ENCODE assay signal across 2 cellular contexts in genomic region chr17:8979715-8980114, GRCh38.
A peak's percentile ranks its signal among the peaks of the same experiment; 100 is the strongest.
TF ChIP-seq lines count a peak whose summit lies in the region.

No MANE protein-coding gene starts in this region.

TF ChIP-seq in HepG2, 621 proteins besides CTCF, POLR2A, EP300 and RAD21:
- TF ChIP-seq ZFP37 (CRISPR knock-in tag; IDR thresholded peaks at IDR 0.05; ENCODE audit: borderline replicate concordance) (no peak), ZNF430 (CRISPR knock-in tag; IDR thresholded peaks at IDR 0.05) (no peak), HNRNPK (IDR thresholded peaks at IDR 0.05; ENCODE audit: low read depth, low read length, poor library complexity, severe bottlenecking) (peak; percentile 10), NFE2L2 (IDR thresholded peaks at IDR 0.05; ENCODE audit: low read length) (no peak), KDM4B (CRISPR knock-in tag; IDR thresholded peaks at IDR 0.05) (no peak)
TF ChIP-seq in HepG2: peak in this region for 1.

TF ChIP-seq in GM12878, 131 proteins besides CTCF, POLR2A, EP300 and RAD21:
- TF ChIP-seq NR2C1 (IDR thresholded peaks at IDR 0.05) (no peak), RUNX3 (IDR thresholded peaks at IDR 0.05; ENCODE audit: low read length) (peak; percentile 67), TBL1XR1 (IDR thresholded peaks at IDR 0.05; ENCODE audit: low read depth, low read length) (no peak), MTA2 (IDR thresholded peaks at IDR 0.05; ENCODE audit: low read depth) (no peak), IKZF2 (IDR thresholded peaks at IDR 0.05) (no peak), SPI1 (IDR thresholded peaks at IDR 0.05; ENCODE audit: borderline replicate concordance, insufficient read depth, low read depth, low read length) (peak; percentile 26; the same call in 1 of the 2 replicates)
- TF ChIP-seq, protein P1, sequence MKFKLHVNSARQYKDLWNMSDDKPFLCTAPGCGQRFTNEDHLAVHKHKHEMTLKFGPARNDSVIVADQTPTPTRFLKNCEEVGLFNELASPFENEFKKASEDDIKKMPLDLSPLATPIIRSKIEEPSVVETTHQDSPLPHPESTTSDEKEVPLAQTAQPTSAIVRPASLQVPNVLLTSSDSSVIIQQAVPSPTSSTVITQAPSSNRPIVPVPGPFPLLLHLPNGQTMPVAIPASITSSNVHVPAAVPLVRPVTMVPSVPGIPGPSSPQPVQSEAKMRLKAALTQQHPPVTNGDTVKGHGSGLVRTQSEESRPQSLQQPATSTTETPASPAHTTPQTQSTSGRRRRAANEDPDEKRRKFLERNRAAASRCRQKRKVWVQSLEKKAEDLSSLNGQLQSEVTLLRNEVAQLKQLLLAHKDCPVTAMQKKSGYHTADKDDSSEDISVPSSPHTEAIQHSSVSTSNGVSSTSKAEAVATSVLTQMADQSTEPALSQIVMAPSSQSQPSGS (IDR thresholded peaks at IDR 0.05; ENCODE audit: low read length): 0 out of 2 replicates have a peak, but pooled peaks have one; percentile 14
